In genomic region chr1:232937741-232938375, GRCh38 we compare ENCODE assay signal across 22 cellular contexts. TPM values are rescaled to one million over a fixed set of nuclear protein-coding genes. Genes with fewer than 3 reads are reported as not detected.
DNase-seq lines count a peak whose midpoint lies in the region; ATAC-seq and TF ChIP-seq lines count a peak whose summit lies in the region.
"Had no signal": no experiment of that assay in that cellular context is flagged by ENCODE, and none has a peak within 500 bp of the region (broad histone marks: within the 10 kb centered on the region; RNA-seq: fewer than 3 reads in every experiment).

No MANE protein-coding gene starts in this region.

- H3K4me1 ChIP-seq in naive thymus-derived CD4-positive, alpha-beta T cell (ENCODE audit: control insufficient read depth in 2 of 2, insufficient read depth in 2 of 2, low read length in 2 of 2) = no peaks in the 10 kb centered on the region
- H3K4me1 ChIP-seq: right lobe of liver, stomach, tibial nerve had no signal

- peaks cover 0 to 4% (median 0%) of the 10 kb centered on the region in 7 donors for H3K4me1 Mint-ChIP-seq in naive thymus-derived CD4-positive, alpha-beta T cell

- H3K36me3 ChIP-seq in KOPT-K1 (ENCODE audit: insufficient read depth, low read length) = no peaks in the 10 kb centered on the region
- no peaks in the 10 kb centered on the region for H3K36me3 ChIP-seq in naive thymus-derived CD4-positive, alpha-beta T cell (ENCODE audit: control insufficient read depth in 2 of 3, insufficient read depth in 3 of 3, low read length in 3 of 3)
- H3K36me3 ChIP-seq: right lobe of liver, stomach, tibial nerve had no signal

- POLR2A ChIA-PET in naive thymus-derived CD4-positive, alpha-beta T cell (lab: Charles Lee) = no interaction called here
- POLR2A ChIA-PET in GM10248 (lab: Yijun Ruan, JAX) = no interaction called here

- no peak overlapping the region for H3K4me3 Mint-ChIP-seq in naive thymus-derived CD4-positive, alpha-beta T cell
- H3K4me3 Mint-ChIP-seq: activated CD4-positive, alpha-beta memory T cell treated with anti-CD3 and anti-CD28 coated beads for 36 hours; dendritic cell treated with granulocyte-macrophage colony-stimulating factor and Interleukin-4, amounts not matched to agents 40 ng/mL and 50 ng/mL, for 4 days had no signal

- DNase-seq in OCI-M1 (lab: John Stamatoyannopoulos, UW) = peak; percentile 81
- peak; percentile 77 for DNase-seq in amniotic epithelial cell (ENCODE audit: low read depth)
- no peak for DNase-seq in naive thymus-derived CD4-positive, alpha-beta T cell
- DNase-seq in GM10248 (ENCODE audit: extremely low spot score) = no peak
- DNase-seq: activated CD4-positive, alpha-beta memory T cell treated with anti-CD3 and anti-CD28 coated beads for 36 hours; activated CD4-positive, CD25-positive, alpha-beta regulatory T cell; activated gamma-delta T cell; DMS79 treated with DMSO at 0.1 percent for 48 hours; foreskin melanocyte; NCI-H146; NCI-H2171; NCI-H526; posterior cingulate gyrus; right lobe of liver; stomach had no signal

- ATAC-seq in naive thymus-derived CD4-positive, alpha-beta T cell = peak; percentile 71
- ATAC-seq in HG03159 (IDR thresholded peaks at IDR 0.05; ENCODE audit: unreplicated experiment) = no peak
- no peak for ATAC-seq in HG03354 (IDR thresholded peaks at IDR 0.05; ENCODE audit: poor library complexity, severe bottlenecking, unreplicated experiment)
- ATAC-seq: Panc1, right lobe of liver had no signal

- no peak overlapping the region for H3K4me3 ChIP-seq in naive thymus-derived CD4-positive, alpha-beta T cell (ENCODE audit: low read length)
- H3K4me3 ChIP-seq: hepatocyte, right lobe of liver, stomach, tibial nerve had no signal

- CTCF ChIA-PET in naive thymus-derived CD4-positive, alpha-beta T cell (lab: Charles Lee) = no interaction called here
- CTCF ChIA-PET in GM10248 (lab: Yijun Ruan, JAX) = no interaction called here

- intact Hi-C loops in naive thymus-derived CD4-positive, alpha-beta T cell (cut with micrococcal nuclease) = no loop called here

- peaks cover 0 to 6% (median 0%) of the 10 kb centered on the region in 5 donors for H3K27me3 Mint-ChIP-seq in naive thymus-derived CD4-positive, alpha-beta T cell
- H3K27me3 Mint-ChIP-seq: dendritic cell treated with granulocyte-macrophage colony-stimulating factor and Interleukin-4, amounts not matched to agents 40 ng/mL and 50 ng/mL, for 4 days had no signal

- H3K9me3 ChIP-seq in KOPT-K1 (ENCODE audit: insufficient read depth, low read length, poor library complexity, severe bottlenecking) = no peaks in the 10 kb centered on the region
- H3K9me3 ChIP-seq in naive thymus-derived CD4-positive, alpha-beta T cell (ENCODE audit: control insufficient read depth in 2 of 3, low read length in 3 of 3) = no peaks in the 10 kb centered on the region
- H3K9me3 ChIP-seq: right lobe of liver had no signal

- H3K27me3 ChIP-seq in naive thymus-derived CD4-positive, alpha-beta T cell (ENCODE audit: control insufficient read depth in 2 of 2, insufficient read depth in 2 of 2, low read length in 2 of 2) = no peaks in the 10 kb centered on the region
- H3K27me3 ChIP-seq: hepatocyte, right lobe of liver, stomach had no signal

- H3K27ac ChIP-seq in KOPT-K1 (ENCODE audit: low read depth, low read length, poor library complexity, severe bottlenecking) = peak overlapping the region; percentile 48
- no peak overlapping the region for H3K27ac ChIP-seq in naive thymus-derived CD4-positive, alpha-beta T cell (ENCODE audit: low read depth, low read length)
- H3K27ac ChIP-seq: hepatocyte, right lobe of liver, stomach, tibial nerve had no signal

- TF ChIP-seq CTCF in GM10248 (IDR thresholded peaks at IDR 0.05; ENCODE audit: control extremely low read depth, extremely low read depth, low read depth, missing control alignments) = no peak

- H3K9me3 Mint-ChIP-seq in naive thymus-derived CD4-positive, alpha-beta T cell = peaks cover 0 to 4% (median 0%) of the 10 kb centered on the region in 11 donors
- H3K9me3 Mint-ChIP-seq: activated CD4-positive, alpha-beta memory T cell treated with anti-CD3 and anti-CD28 coated beads for 36 hours; dendritic cell treated with granulocyte-macrophage colony-stimulating factor and Interleukin-4, amounts not matched to agents 40 ng/mL and 50 ng/mL, for 4 days had no signal

- H3K27ac Mint-ChIP-seq in naive thymus-derived CD4-positive, alpha-beta T cell = no peak overlapping the region
- H3K27ac Mint-ChIP-seq: activated CD4-positive, alpha-beta memory T cell treated with anti-CD3 and anti-CD28 coated beads for 36 hours; dendritic cell treated with granulocyte-macrophage colony-stimulating factor and Interleukin-4, amounts not matched to agents 40 ng/mL and 50 ng/mL, for 4 days had no signal

- peaks cover 0 to 1% (median 0%) of the 10 kb centered on the region in 5 donors for H3K36me3 Mint-ChIP-seq in naive thymus-derived CD4-positive, alpha-beta T cell
- H3K36me3 Mint-ChIP-seq: activated CD4-positive, alpha-beta memory T cell treated with anti-CD3 and anti-CD28 coated beads for 36 hours had no signal

RNA-seq across cellular contexts. Expression of gene NTPCR, which starts 12.6 kb away (rescaled TPM):
- 10 to 100 TPM; 16.0 to 28.7 (median 17.3) TPM for total RNA-seq in naive thymus-derived CD4-positive, alpha-beta T cell
- polyA plus RNA-seq in naive thymus-derived CD4-positive, alpha-beta T cell = 10 to 100 TPM; 27.8 to 80.5 TPM

Comparison
In these comparisons a context has a peak if more than half of its experiments do, and no peak if none do; other contexts are left out.
1. DNase-seq: peak in OCI-M1 (single experiment) and amniotic epithelial cell (single experiment); none in naive thymus-derived CD4-positive, alpha-beta T cell (0 of 9) and GM10248 (single experiment).